In the genomic region with DNA sequence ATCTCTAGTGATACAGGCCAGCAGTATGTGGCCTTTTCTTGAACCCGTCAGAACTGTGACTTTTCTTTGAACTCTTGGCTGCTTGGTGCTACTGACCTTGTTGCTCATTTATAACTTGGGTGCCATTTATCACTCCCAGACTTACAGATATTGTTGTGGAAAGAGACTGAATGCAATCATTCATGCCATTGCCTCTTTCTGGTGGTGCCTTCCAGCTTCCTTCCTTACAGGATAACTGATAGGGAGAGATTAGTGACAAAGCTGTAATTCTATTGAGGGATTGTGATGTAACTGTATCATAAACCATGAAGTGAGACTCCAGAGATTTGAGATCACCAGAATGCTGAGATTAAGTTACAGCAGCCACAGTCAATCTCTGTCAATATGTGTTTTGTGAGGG, we compare ENCODE assay signal across 1 cellular context.
TF ChIP-seq lines count a peak whose summit lies in the region.

No MANE protein-coding gene starts in this region.

TF ChIP-seq in HEK293, 187 proteins besides CTCF, POLR2A, EP300 and RAD21 (continued from another document):
- no peak for TF ChIP-seq ZNF221 (tag by site-specific recombination; IDR thresholded peaks at IDR 0.05; ENCODE audit: borderline replicate concordance)
- TF ChIP-seq ZEB2 (tag by site-specific recombination; IDR thresholded peaks at IDR 0.05): peak; percentile 62; the same call in 1 of the 2 replicates
- no peak for TF ChIP-seq ZNF416 (tag by site-specific recombination; IDR thresholded peaks at IDR 0.05)
- TF ChIP-seq IKZF3 (tag by site-specific recombination; IDR thresholded peaks at IDR 0.05): peak; percentile 62; the same call in 1 of the 2 replicates
- TF ChIP-seq, protein P1, sequence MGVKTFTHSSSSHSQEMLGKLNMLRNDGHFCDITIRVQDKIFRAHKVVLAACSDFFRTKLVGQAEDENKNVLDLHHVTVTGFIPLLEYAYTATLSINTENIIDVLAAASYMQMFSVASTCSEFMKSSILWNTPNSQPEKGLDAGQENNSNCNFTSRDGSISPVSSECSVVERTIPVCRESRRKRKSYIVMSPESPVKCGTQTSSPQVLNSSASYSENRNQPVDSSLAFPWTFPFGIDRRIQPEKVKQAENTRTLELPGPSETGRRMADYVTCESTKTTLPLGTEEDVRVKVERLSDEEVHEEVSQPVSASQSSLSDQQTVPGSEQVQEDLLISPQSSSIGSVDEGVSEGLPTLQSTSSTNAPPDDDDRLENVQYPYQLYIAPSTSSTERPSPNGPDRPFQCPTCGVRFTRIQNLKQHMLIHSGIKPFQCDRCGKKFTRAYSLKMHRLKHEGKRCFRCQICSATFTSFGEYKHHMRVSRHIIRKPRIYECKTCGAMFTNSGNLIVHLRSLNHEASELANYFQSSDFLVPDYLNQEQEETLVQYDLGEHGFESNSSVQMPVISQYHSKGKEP (tag by site-specific recombination; IDR thresholded peaks at IDR 0.05): peak; percentile 38; the same call in 1 of the 2 replicates
- no peak for TF ChIP-seq TSHZ1 (tag by site-specific recombination; IDR thresholded peaks at IDR 0.05; ENCODE audit: borderline replicate concordance)
- TF ChIP-seq, protein P2, sequence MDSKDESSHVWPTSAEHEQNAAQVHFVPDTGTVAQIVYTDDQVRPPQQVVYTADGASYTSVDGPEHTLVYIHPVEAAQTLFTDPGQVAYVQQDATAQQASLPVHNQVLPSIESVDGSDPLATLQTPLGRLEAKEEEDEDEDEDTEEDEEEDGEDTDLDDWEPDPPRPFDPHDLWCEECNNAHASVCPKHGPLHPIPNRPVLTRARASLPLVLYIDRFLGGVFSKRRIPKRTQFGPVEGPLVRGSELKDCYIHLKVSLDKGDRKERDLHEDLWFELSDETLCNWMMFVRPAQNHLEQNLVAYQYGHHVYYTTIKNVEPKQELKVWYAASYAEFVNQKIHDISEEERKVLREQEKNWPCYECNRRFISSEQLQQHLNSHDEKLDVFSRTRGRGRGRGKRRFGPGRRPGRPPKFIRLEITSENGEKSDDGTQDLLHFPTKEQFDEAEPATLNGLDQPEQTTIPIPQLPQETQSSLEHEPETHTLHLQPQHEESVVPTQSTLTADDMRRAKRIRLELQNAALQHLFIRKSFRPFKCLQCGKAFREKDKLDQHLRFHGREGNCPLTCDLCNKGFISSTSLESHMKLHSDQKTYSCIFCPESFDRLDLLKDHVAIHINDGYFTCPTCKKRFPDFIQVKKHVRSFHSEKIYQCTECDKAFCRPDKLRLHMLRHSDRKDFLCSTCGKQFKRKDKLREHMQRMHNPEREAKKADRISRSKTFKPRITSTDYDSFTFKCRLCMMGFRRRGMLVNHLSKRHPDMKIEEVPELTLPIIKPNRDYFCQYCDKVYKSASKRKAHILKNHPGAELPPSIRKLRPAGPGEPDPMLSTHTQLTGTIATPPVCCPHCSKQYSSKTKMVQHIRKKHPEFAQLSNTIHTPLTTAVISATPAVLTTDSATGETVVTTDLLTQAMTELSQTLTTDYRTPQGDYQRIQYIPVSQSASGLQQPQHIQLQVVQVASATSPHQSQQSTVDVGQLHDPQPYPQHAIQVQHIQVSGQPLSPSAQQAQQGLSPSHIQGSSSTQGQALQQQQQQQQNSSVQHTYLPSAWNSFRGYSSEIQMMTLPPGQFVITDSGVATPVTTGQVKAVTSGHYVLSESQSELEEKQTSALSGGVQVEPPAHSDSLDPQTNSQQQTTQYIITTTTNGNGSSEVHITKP (tag by site-specific recombination; IDR thresholded peaks at IDR 0.05): 0 out of 2 replicates have a peak, but pooled peaks have one; percentile 18
- no peak for TF ChIP-seq ZBTB1 (tag by site-specific recombination; IDR thresholded peaks at IDR 0.05)
- no peak for TF ChIP-seq HOXC10 (CRISPR knock-in tag; IDR thresholded peaks at IDR 0.05)
- 0 out of 2 replicates have a peak, but pooled peaks have one; percentile 24 for TF ChIP-seq ZNF843 (tag by site-specific recombination; IDR thresholded peaks at IDR 0.05)
- TF ChIP-seq ZNF266 (tag by site-specific recombination; IDR thresholded peaks at IDR 0.05; ENCODE audit: low read depth): no peak
- no peak for TF ChIP-seq ZBTB21 (tag by site-specific recombination; IDR thresholded peaks at IDR 0.05)
- TF ChIP-seq OSR2 (tag by site-specific recombination; IDR thresholded peaks at IDR 0.05): peak; percentile 88
- TF ChIP-seq, protein P3, sequence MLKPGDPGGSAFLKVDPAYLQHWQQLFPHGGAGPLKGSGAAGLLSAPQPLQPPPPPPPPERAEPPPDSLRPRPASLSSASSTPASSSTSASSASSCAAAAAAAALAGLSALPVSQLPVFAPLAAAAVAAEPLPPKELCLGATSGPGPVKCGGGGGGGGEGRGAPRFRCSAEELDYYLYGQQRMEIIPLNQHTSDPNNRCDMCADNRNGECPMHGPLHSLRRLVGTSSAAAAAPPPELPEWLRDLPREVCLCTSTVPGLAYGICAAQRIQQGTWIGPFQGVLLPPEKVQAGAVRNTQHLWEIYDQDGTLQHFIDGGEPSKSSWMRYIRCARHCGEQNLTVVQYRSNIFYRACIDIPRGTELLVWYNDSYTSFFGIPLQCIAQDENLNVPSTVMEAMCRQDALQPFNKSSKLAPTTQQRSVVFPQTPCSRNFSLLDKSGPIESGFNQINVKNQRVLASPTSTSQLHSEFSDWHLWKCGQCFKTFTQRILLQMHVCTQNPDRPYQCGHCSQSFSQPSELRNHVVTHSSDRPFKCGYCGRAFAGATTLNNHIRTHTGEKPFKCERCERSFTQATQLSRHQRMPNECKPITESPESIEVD (tag by site-specific recombination; IDR thresholded peaks at IDR 0.05): peak; percentile 83
- peak; percentile 49; the same call in 1 of the 2 replicates for TF ChIP-seq ZNF629 (tag by site-specific recombination; IDR thresholded peaks at IDR 0.05)
- TF ChIP-seq, protein P4, sequence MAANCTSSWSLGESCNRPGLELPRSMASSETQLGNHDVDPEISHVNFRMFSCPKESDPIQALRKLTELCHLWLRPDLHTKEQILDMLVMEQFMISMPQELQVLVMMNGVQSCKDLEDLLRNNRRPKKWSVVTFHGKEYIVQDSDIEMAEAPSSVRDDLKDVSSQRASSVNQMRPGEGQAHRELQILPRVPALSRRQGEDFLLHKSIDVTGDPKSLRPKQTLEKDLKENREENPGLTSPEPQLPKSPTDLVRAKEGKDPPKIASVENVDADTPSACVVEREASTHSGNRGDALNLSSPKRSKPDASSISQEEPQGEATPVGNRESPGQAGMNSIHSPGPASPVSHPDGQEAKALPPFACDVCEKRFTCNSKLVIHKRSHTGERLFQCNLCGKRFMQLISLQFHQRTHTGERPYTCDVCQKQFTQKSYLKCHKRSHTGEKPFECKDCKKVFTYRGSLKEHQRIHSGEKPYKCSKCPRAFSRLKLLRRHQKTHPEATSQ (tag by site-specific recombination; IDR thresholded peaks at IDR 0.05): no peak
- TF ChIP-seq ZNF707 (tag by site-specific recombination; IDR thresholded peaks at IDR 0.05): no peak
- TF ChIP-seq ZNF10 (tag by site-specific recombination; IDR thresholded peaks at IDR 0.05): 0 out of 2 replicates have a peak, but pooled peaks have one; percentile 59
- TF ChIP-seq ZNF132 (tag by site-specific recombination; IDR thresholded peaks at IDR 0.05; ENCODE audit: borderline replicate concordance): no peak
- TF ChIP-seq ZBTB17 (tag by site-specific recombination; IDR thresholded peaks at IDR 0.05): peak; percentile 18; the same call in 1 of the 2 replicates
- TF ChIP-seq FEZF1 (tag by site-specific recombination; IDR thresholded peaks at IDR 0.05): peak; percentile 91
- TF ChIP-seq SCRT1 (tag by site-specific recombination; IDR thresholded peaks at IDR 0.05; ENCODE audit: borderline replicate concordance): peak; percentile 17; the same call in 1 of the 2 replicates
- TF ChIP-seq ZNF114 (tag by site-specific recombination; IDR thresholded peaks at IDR 0.05): no peak
- no peak for TF ChIP-seq ZNF426 (tag by site-specific recombination; IDR thresholded peaks at IDR 0.05)
- TF ChIP-seq HIC1 (tag by site-specific recombination; IDR thresholded peaks at IDR 0.05): peak; percentile 68
- peak; percentile 96 for TF ChIP-seq TRIM28 (IDR thresholded peaks at IDR 0.05; ENCODE audit: borderline replicate concordance, low read length)
- TF ChIP-seq ZNF449 (tag by site-specific recombination; IDR thresholded peaks at IDR 0.05): no peak
- peak; percentile 88 for TF ChIP-seq TCF7L2 (IDR thresholded peaks at IDR 0.05; ENCODE audit: borderline replicate concordance, low read depth, low read length)
- TF ChIP-seq ZNF169 (tag by site-specific recombination; IDR thresholded peaks at IDR 0.05): no peak
- no peak for TF ChIP-seq ZNF558 (tag by site-specific recombination; IDR thresholded peaks at IDR 0.05)
- TF ChIP-seq ZNF747 (tag by site-specific recombination; IDR thresholded peaks at IDR 0.05): no peak
